20 cellular contexts compared by ENCODE assay signal in genomic region chr2:142944721-142945120, GRCh38.
DNase-seq lines count a peak whose midpoint lies in the region; ATAC-seq lines count a peak whose summit lies in the region.
"Had no signal": no experiment of that assay in that cellular context is flagged by ENCODE, and none has a peak within 500 bp of the region (broad histone marks: within the 10 kb centered on the region; RNA-seq: fewer than 3 reads in every experiment).

No MANE protein-coding gene starts in this region.

- H3K9me3 ChIP-seq in GM23248 (ENCODE audit: low read depth) (no peaks in the 10 kb centered on the region), adipocyte (ENCODE audit: control insufficient read depth, low read length) (no peaks in the 10 kb centered on the region)
- H3K9me3 ChIP-seq: HAP-1 had no signal

- no peaks in the 10 kb centered on the region for H4K20me1 ChIP-seq in GM23248 (ENCODE audit: insufficient read depth)
- H4K20me1 ChIP-seq: BLaER1 had no signal

- no peaks in the 10 kb centered on the region for H3K36me3 ChIP-seq in GM23248 (ENCODE audit: low read depth)
- no peaks in the 10 kb centered on the region for H3K36me3 ChIP-seq in adipocyte (ENCODE audit: control insufficient read depth, insufficient read depth, low read length, severe bottlenecking)
- H3K36me3 ChIP-seq: BLaER1, HAP-1 had no signal

- H3K4me1 ChIP-seq in GM23248 (ENCODE audit: insufficient read depth), result peaks cover 12% of the 10 kb centered on the region
- H3K4me1 ChIP-seq in adipocyte (ENCODE audit: control insufficient read depth, insufficient read depth, low read length), result peaks cover 3% of the 10 kb centered on the region
- H3K4me1 ChIP-seq: BLaER1, HAP-1 had no signal

- H3K4me2 ChIP-seq in GM23248 (ENCODE audit: unreplicated experiment), result no peak overlapping the region
- H3K4me2 ChIP-seq: BLaER1 had no signal

- peaks cover 7% of the 10 kb centered on the region; the same call in 1 of the 2 replicates for H3F3A ChIP-seq in GM23248 (ENCODE audit: insufficient read depth)

- no peak overlapping the region for H3K27ac ChIP-seq in GM23248
- H3K27ac ChIP-seq: BLaER1 had no signal

- no peaks in the 10 kb centered on the region for H3K79me2 ChIP-seq in GM23248 (ENCODE audit: insufficient read depth)

- no peak for ATAC-seq in left colon
- ATAC-seq: CD8-positive, alpha-beta T cell; GM12878; K562 had no signal

- peak; percentile 17 for DNase-seq in GM23248
- DNase-seq in adipocyte (ENCODE audit: low read depth), result peak; percentile 8
- peak; percentile 16 for DNase-seq in fibroblast of gingiva (ENCODE audit: low read depth)
- no peak for DNase-seq in stimulated activated naive CD4-positive, alpha-beta T cell treated with Interleukin-2 at 50 U/mL for 16 hours (lab: John Stamatoyannopoulos, UW)
- no peak for DNase-seq in NCI-H2107 treated with DMSO at 0.1 percent for 48 hours (lab: John Stamatoyannopoulos, UW; ENCODE audit: unreplicated experiment)
- no peak for DNase-seq in islet precursor cell
- no peak for DNase-seq in left colon
- DNase-seq: CD8-positive, alpha-beta T cell; DMS79; GDM1; MV-4-11; NCI-H1436; NCI-H2029; NCI-H2171 treated with DMSO at 0.1 percent for 48 hours; NCI-H774; SHP77 treated with DMSO at 0.1 percent for 48 hours had no signal

- H3K4me3 ChIP-seq in GM23248 (no peak overlapping the region), adipocyte (ENCODE audit: low read length) (no peak overlapping the region)
- H3K4me3 ChIP-seq: BLaER1, GM12878, HAP-1, K562 had no signal

- H3K27me3 ChIP-seq in GM23248 (replicated peaks; ENCODE audit: insufficient read depth) (no peaks in the 10 kb centered on the region), adipocyte (replicated peaks; ENCODE audit: control insufficient read depth, insufficient read depth, low read length) (no peaks in the 10 kb centered on the region)
- H3K27me3 ChIP-seq: BLaER1 had no signal

- H3K9me2 ChIP-seq in GM23248 (ENCODE audit: insufficient read depth), result no peaks in the 10 kb centered on the region

- H2AFZ ChIP-seq in GM23248, result no peak overlapping the region

- H3K9ac ChIP-seq in GM23248, result no peak overlapping the region
- H3K9ac ChIP-seq in adipocyte (ENCODE audit: low read length), result no peak overlapping the region
- H3K9ac ChIP-seq: BLaER1 had no signal

- in situ Hi-C loops in GM23248 (cut with MboI), result no loop called here

- intact Hi-C loops in left colon (cut with DNase I, micrococcal nuclease), result no loop called here

Comparison
In these comparisons a context has a peak if more than half of its experiments do, and no peak if none do; other contexts are left out.
1. DNase-seq: peak in GM23248 (single experiment), adipocyte (single experiment) and fibroblast of gingiva (single experiment); none in stimulated activated naive CD4-positive, alpha-beta T cell treated with Interleukin-2 at 50 U/mL for 16 hours (single experiment), NCI-H2107 treated with DMSO at 0.1 percent for 48 hours (single experiment), islet precursor cell (single experiment) and left colon (0 of 2).